8 cellular contexts compared by ENCODE assay signal in genomic region chr19:1812426-1813196, GRCh38. TPM values are rescaled to one million over a fixed set of nuclear protein-coding genes. Genes with fewer than 3 reads are reported as not detected.
DNase-seq lines count a peak whose midpoint lies in the region; ATAC-seq, FAIRE-seq and TF ChIP-seq lines count a peak whose summit lies in the region.

No MANE protein-coding gene starts in this region.

- peak; percentile 93 for FAIRE-seq in GM12892 (lab: Jason Lieb, UNC)

- H3K36me3 Mint-ChIP-seq in T-helper 17 cell (ENCODE audit: low read depth): no peaks in the 10 kb centered on the region

- DNase-seq in GM12892 (ENCODE audit: insufficient read length): peak; percentile 95
- DNase-seq in NCI-H1417 treated with DMSO at 0.1 percent for 48 hours (lab: John Stamatoyannopoulos, UW): peak; percentile 38
- peak; percentile 63 to 83 (median 80) for DNase-seq in T-helper 17 cell
- DNase-seq in anterior cingulate cortex (lab: John Stamatoyannopoulos, UW): peak in 55 of 58 donors; percentile 11 to 90 (median 59)
- peak; percentile 97 for DNase-seq in hepatic stellate cell (ENCODE audit: low spot score)
- DNase-seq in renal cortical epithelial cell (ENCODE audit: low read depth): peak; percentile 91
- no peak for DNase-seq in middle frontal gyrus (ENCODE audit: extremely low spot score, low spot score)

- H3K27ac Mint-ChIP-seq in T-helper 17 cell: peak overlapping the region; percentile 91

- TF ChIP-seq POLR2A in GM12892 (IDR thresholded peaks at IDR 0.05; ENCODE audit: low read depth, low read length): no peak

- H3K9me3 ChIP-seq in T-helper 17 cell (ENCODE audit: control insufficient read depth, low read length, poor library complexity, severe bottlenecking): no peaks in the 10 kb centered on the region

- H3K27me3 Mint-ChIP-seq in T-helper 17 cell: no peaks in the 10 kb centered on the region

- ATAC-seq in HG02798 (IDR thresholded peaks at IDR 0.05; ENCODE audit: poor library complexity, unreplicated experiment): peak; percentile 80
- peak; percentile 79 for ATAC-seq in T-helper 17 cell

- peak overlapping the region; percentile 96 for H3K4me3 Mint-ChIP-seq in T-helper 17 cell

- peaks cover 12% of the 10 kb centered on the region for H3K4me1 Mint-ChIP-seq in T-helper 17 cell

RNA-seq across cellular contexts. Expression of gene ATP8B3, which starts 0.5 kb away (rescaled TPM):
- 1.1 TPM for polyA plus RNA-seq in GM12892 (2012; ENCODE audit: missing spikeins)
- total RNA-seq in T-helper 17 cell (1 to 10 TPM; 4.6 to 6.0 TPM), renal cortical epithelial cell (2.4 and 4.2 TPM in 2 replicates)

RNA-seq across cellular contexts. Expression of gene REXO1, which starts 35.7 kb away (rescaled TPM):
- polyA plus RNA-seq in GM12892 (2012; ENCODE audit: missing spikeins): 9.5 TPM
- total RNA-seq in T-helper 17 cell (100 to 1,000 TPM in 1 of 2 donors, 10 to 100 TPM in 1; 98.7 to 107 TPM), renal cortical epithelial cell (3.6 and 14.0 TPM in 2 replicates)

RNA-seq across cellular contexts. Expression of gene KLF16, which starts 50.8 kb away (rescaled TPM):
- polyA plus RNA-seq in GM12892 (2012; ENCODE audit: missing spikeins): 4.3 TPM
- total RNA-seq in T-helper 17 cell: 10 to 100 TPM; 37.9 to 46.5 TPM
- total RNA-seq in renal cortical epithelial cell: 7.2 and 8.3 TPM in 2 replicates

RNA-seq across cellular contexts. Expression of gene ONECUT3, which starts 59.3 kb away (rescaled TPM):
- polyA plus RNA-seq in GM12892 (2012; ENCODE audit: missing spikeins): not detected
- total RNA-seq in T-helper 17 cell (not detected), renal cortical epithelial cell (not detected in 2 replicates)
